ENCODE assay signal across 19 cellular contexts in the genomic region with DNA sequence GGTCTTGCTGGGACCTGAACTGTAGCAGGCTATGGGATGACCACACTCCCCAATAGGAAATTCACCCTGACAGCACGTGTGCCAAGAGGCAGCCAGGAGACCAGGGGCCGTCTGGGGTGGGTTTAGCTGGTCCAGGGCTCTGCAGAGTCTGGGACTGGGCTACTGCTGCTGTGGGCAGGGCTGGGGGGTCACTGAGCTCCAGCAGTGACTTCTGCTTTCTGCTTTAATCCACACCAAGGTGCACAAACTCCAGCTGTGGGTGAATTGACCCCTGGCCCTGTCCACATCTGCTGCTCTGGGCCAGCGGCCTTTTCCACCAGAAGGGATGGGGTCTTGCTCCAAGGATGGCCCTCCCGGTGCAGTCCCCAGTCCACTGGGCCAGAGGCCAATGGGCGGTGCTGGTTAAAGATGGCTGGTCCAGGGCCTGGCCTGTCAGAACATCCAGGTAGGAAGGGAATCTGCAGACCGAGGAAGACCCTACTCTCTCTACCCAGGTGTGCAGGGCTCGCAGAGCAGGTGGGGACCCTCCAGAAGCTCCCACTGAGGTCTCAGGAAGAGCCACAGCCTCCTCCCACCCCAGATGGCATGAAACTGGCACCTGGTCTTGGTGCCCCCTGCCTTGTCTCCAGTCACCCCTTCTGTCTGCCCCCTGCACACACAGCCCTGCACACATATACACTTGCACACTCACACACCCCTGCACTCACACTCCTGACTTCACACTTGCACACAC. TPM values are rescaled to one million over a fixed set of nuclear protein-coding genes. Genes with fewer than 3 reads are reported as not detected.
DNase-seq lines count a peak whose midpoint lies in the region; ATAC-seq and TF ChIP-seq lines count a peak whose summit lies in the region.
"Had no signal": no experiment of that assay in that cellular context is flagged by ENCODE, and none has a peak within 500 bp of the region (broad histone marks: within the 10 kb centered on the region; RNA-seq: fewer than 3 reads in every experiment).

No MANE protein-coding gene starts in this region.

- no peak overlapping the region for H4K8ac ChIP-seq in H9 (replicated peaks; ENCODE audit: insufficient read length, low read depth, low read length)

- H4K5ac ChIP-seq in H9 (ENCODE audit: insufficient read length, low read depth, low read length) = no peak overlapping the region

- no peak for TF ChIP-seq POLR2A in sigmoid colon (IDR thresholded peaks at IDR 0.05)

- ATAC-seq in activated CD8-positive, alpha-beta memory T cell treated with anti-CD3 and anti-CD28 coated beads, Interleukin-2, amount 10 ng/mL, durations not matched to agents 7 days and 5 days = no peak
- ATAC-seq: GM12878, HCT116 had no signal

- H4K20me1 ChIP-seq in H9 (ENCODE audit: control insufficient read depth, insufficient read depth, insufficient read length) = no peaks in the 10 kb centered on the region
- no peaks in the 10 kb centered on the region for H4K20me1 ChIP-seq in hepatocyte (ENCODE audit: insufficient read depth, poor library complexity, severe bottlenecking)

- H3K4me1 Mint-ChIP-seq in activated CD8-positive, alpha-beta memory T cell treated with anti-CD3 and anti-CD28 coated beads, Interleukin-2, amount 10 ng/mL, durations not matched to agents 7 days and 5 days = no peaks in the 10 kb centered on the region
- H3K4me1 Mint-ChIP-seq in H9 = 0 out of 4 replicates have a peak, but pooled peaks cover 0 to 3% of the 10 kb centered on the region in 2 experiments
- H3K4me1 Mint-ChIP-seq: CD4-positive, CD25-positive, alpha-beta regulatory T cell had no signal

- H3K9me3 Mint-ChIP-seq in activated CD8-positive, alpha-beta memory T cell treated with anti-CD3 and anti-CD28 coated beads, Interleukin-2, amount 10 ng/mL, durations not matched to agents 7 days and 5 days (ENCODE audit: low read depth) = no peaks in the 10 kb centered on the region
- peaks cover 19 to 20% of the 10 kb centered on the region in 2 experiments for H3K9me3 Mint-ChIP-seq in H9

- H4K91ac ChIP-seq in H9 (ENCODE audit: insufficient read length, low read depth, low read length) = no peak overlapping the region

- no peak overlapping the region for H3K56ac ChIP-seq in H9 (ENCODE audit: insufficient read length, low read depth, low read length)

- WGBS in H9 (ENCODE audit: extremely low coverage, insufficient read length, low lambda C conversion rate) = no CpG with 5 or more reads among the region's 7 CpGs
- WGBS in sigmoid colon, 2 donors = 67 to 85% methylated on average over 7 of the region's 7 CpGs
- 87% methylated on average over 7 of the region's 7 CpGs for WGBS in hepatocyte (ENCODE audit: low lambda C conversion rate, missing lambda C conversion rate)

- intact Hi-C loops in sigmoid colon (cut with DNase I) = no loop called here

- no peaks in the 10 kb centered on the region for H3K9me2 ChIP-seq in hepatocyte (replicated peaks; ENCODE audit: insufficient read depth)

- CTCF ChIA-PET in activated CD8-positive, alpha-beta memory T cell treated with anti-CD3 and anti-CD28 coated beads, Interleukin-2, amount 10 ng/mL, durations not matched to agents 7 days and 5 days (lab: Charles Lee) = no interaction called here

- DNase-seq in activated CD8-positive, alpha-beta memory T cell treated with anti-CD3 and anti-CD28 coated beads, Interleukin-2, amount 10 ng/mL, durations not matched to agents 7 days and 5 days = peak; percentile 26
- DNase-seq in activated CD8-positive, alpha-beta memory T cell treated with anti-CD3 and anti-CD28 coated beads for 24 hours = no peak
- peak; percentile 10 for DNase-seq in H9
- peak; percentile 3 for DNase-seq in mucosa of gallbladder (ENCODE audit: low spot score)
- DNase-seq in sigmoid colon = peak; percentile 42
- no peak for DNase-seq in hepatocyte (ENCODE audit: low spot score)
- DNase-seq in D341Med (ENCODE audit: low spot score) = no peak
- no peak for DNase-seq in DMS153 (lab: John Stamatoyannopoulos, UW)
- DNase-seq: ACHN; CD4-positive, CD25-positive, alpha-beta regulatory T cell; DMS 273 treated with DMSO at 0.1 percent for 48 hours; DMS79 had no signal

- H3K36me3 Mint-ChIP-seq in activated CD8-positive, alpha-beta memory T cell treated with anti-CD3 and anti-CD28 coated beads, Interleukin-2, amount 10 ng/mL, durations not matched to agents 7 days and 5 days = no peaks in the 10 kb centered on the region
- H3K36me3 Mint-ChIP-seq in H9 (ENCODE audit: insufficient read depth in 1 of 3, low read depth in 3 of 3) = peaks cover 5 to 14% (median 7%) of the 10 kb centered on the region in 3 experiments; a peak in 5 of 7 replicates
- H3K36me3 Mint-ChIP-seq: CD4-positive, CD25-positive, alpha-beta regulatory T cell had no signal

- H3K36me3 ChIP-seq in sigmoid colon (no peaks in the 10 kb centered on the region), hepatocyte (replicated peaks; ENCODE audit: insufficient read depth, low read depth) (no peaks in the 10 kb centered on the region)
- H3K36me3 ChIP-seq: BLaER1 treated with 17β-estradiol and CSF1 and Interleukin-3, amounts not matched to agents 10 nM and 100 nM had no signal

- H3K18ac ChIP-seq in H9 (ENCODE audit: insufficient read length, low read depth, low read length) = no peak overlapping the region

- no peak for TF ChIP-seq EP300 in sigmoid colon (IDR thresholded peaks at IDR 0.05)

- no peaks in the 10 kb centered on the region for H3K23me2 ChIP-seq in H9 (ENCODE audit: insufficient read length, low read depth, low read length, poor library complexity, severe bottlenecking)

- no peak overlapping the region for H3K4me3 Mint-ChIP-seq in activated CD8-positive, alpha-beta memory T cell treated with anti-CD3 and anti-CD28 coated beads, Interleukin-2, amount 10 ng/mL, durations not matched to agents 7 days and 5 days
- H3K4me3 Mint-ChIP-seq in H9 = no peak overlapping the region
- H3K4me3 Mint-ChIP-seq: CD4-positive, CD25-positive, alpha-beta regulatory T cell had no signal

- no peak overlapping the region for H2AFZ ChIP-seq in H9 (ENCODE audit: low read length)
- no peak overlapping the region for H2AFZ ChIP-seq in hepatocyte

- H3K79me1 ChIP-seq in H9 (ENCODE audit: insufficient read depth, low read depth, low read length, poor library complexity, severe bottlenecking) = no peaks in the 10 kb centered on the region

- H2BK15ac ChIP-seq in H9 (ENCODE audit: low read depth, low read length) = no peak overlapping the region

- H3K79me2 ChIP-seq in H9 (ENCODE audit: insufficient read depth, low read length) = no peaks in the 10 kb centered on the region
- H3K79me2 ChIP-seq in hepatocyte = no peaks in the 10 kb centered on the region

- H3K9me3 ChIP-seq in H9 (ENCODE audit: control insufficient read depth, low read depth, low read length) (no peaks in the 10 kb centered on the region), sigmoid colon (no peaks in the 10 kb centered on the region), hepatocyte (ENCODE audit: low read depth) (no peaks in the 10 kb centered on the region)
- H3K9me3 ChIP-seq: BLaER1 treated with 17β-estradiol and CSF1 and Interleukin-3, amounts not matched to agents 10 nM and 100 nM had no signal

- TF ChIP-seq CTCF in H9 (conservative IDR thresholded peaks at IDR 0.05) (no peak), sigmoid colon (IDR thresholded peaks at IDR 0.05) (no peak), hepatocyte (IDR thresholded peaks at IDR 0.05; ENCODE audit: poor library complexity) (no peak)

- no peak overlapping the region for H2BK120ac ChIP-seq in H9 (ENCODE audit: low read depth, low read length, poor library complexity, severe bottlenecking)

- H3K23ac ChIP-seq in H9 (ENCODE audit: insufficient read length, low read depth, low read length) = no peak overlapping the region

- no peak overlapping the region for H3K9ac ChIP-seq in H9 (ENCODE audit: extremely low read depth, insufficient read length, low read length)
- H3K9ac ChIP-seq: BLaER1 treated with 17β-estradiol and CSF1 and Interleukin-3, amounts not matched to agents 10 nM and 100 nM had no signal

- H3K4me1 ChIP-seq in H9 (ENCODE audit: insufficient read depth, low read length) (no peaks in the 10 kb centered on the region), sigmoid colon (no peaks in the 10 kb centered on the region), hepatocyte (ENCODE audit: insufficient read depth) (no peaks in the 10 kb centered on the region)

- no peak overlapping the region for H3K4me2 ChIP-seq in H9 (ENCODE audit: insufficient read depth, insufficient read length, low read length)
- H3K4me2 ChIP-seq in hepatocyte = no peak overlapping the region

- H2BK12ac ChIP-seq in H9 (ENCODE audit: insufficient read length, low read depth, low read length) = no peak overlapping the region

- H2BK5ac ChIP-seq in H9 (ENCODE audit: insufficient read length, low read length) = no peak overlapping the region

- H2AK5ac ChIP-seq in H9 (ENCODE audit: insufficient read length, low read length) = no peak overlapping the region

- H3T11ph ChIP-seq in H9 (ENCODE audit: low read length) = no peak overlapping the region

- no peak overlapping the region for H3K27ac Mint-ChIP-seq in activated CD8-positive, alpha-beta memory T cell treated with anti-CD3 and anti-CD28 coated beads, Interleukin-2, amount 10 ng/mL, durations not matched to agents 7 days and 5 days
- H3K27ac Mint-ChIP-seq in H9 = no peak overlapping the region
- H3K27ac Mint-ChIP-seq: CD4-positive, CD25-positive, alpha-beta regulatory T cell had no signal

- H3K27me3 ChIP-seq in H9 (ENCODE audit: insufficient read depth, low read length) (no peaks in the 10 kb centered on the region), sigmoid colon (peaks cover 0 to 43% (median 4%) of the 10 kb centered on the region in 3 donors), hepatocyte (no peaks in the 10 kb centered on the region)
- H3K27me3 ChIP-seq: BLaER1 treated with 17β-estradiol and CSF1 and Interleukin-3, amounts not matched to agents 10 nM and 100 nM had no signal

- H3K27ac ChIP-seq in H9 (ENCODE audit: insufficient read length, low read depth, low read length) (no peak overlapping the region), sigmoid colon (no peak overlapping the region), hepatocyte (no peak overlapping the region)
- H3K27ac ChIP-seq: BLaER1 treated with 17β-estradiol and CSF1 and Interleukin-3, amounts not matched to agents 10 nM and 100 nM; HL-60 had no signal

- H3K27me3 Mint-ChIP-seq in activated CD8-positive, alpha-beta memory T cell treated with anti-CD3 and anti-CD28 coated beads, Interleukin-2, amount 10 ng/mL, durations not matched to agents 7 days and 5 days = no peaks in the 10 kb centered on the region
- H3K27me3 Mint-ChIP-seq in H9 (ENCODE audit: low read depth) = peaks cover 3% of the 10 kb centered on the region
- H3K27me3 Mint-ChIP-seq: CD4-positive, CD25-positive, alpha-beta regulatory T cell had no signal

- H3K4me3 ChIP-seq in sigmoid colon = no peak overlapping the region
- H3K4me3 ChIP-seq in hepatocyte = no peak overlapping the region
- H3K4me3 ChIP-seq: BLaER1 treated with 17β-estradiol and CSF1 and Interleukin-3, amounts not matched to agents 10 nM and 100 nM; GM12878 had no signal

- no peak overlapping the region for H3K4ac ChIP-seq in H9 (ENCODE audit: low read depth, low read length)

- no peak overlapping the region for H3K14ac ChIP-seq in H9 (ENCODE audit: insufficient read depth, low read length)

- H2BK20ac ChIP-seq in H9 (ENCODE audit: low read depth, low read length, poor library complexity, severe bottlenecking) = no peak overlapping the region

RNA-seq across cellular contexts. Expression of gene GLT6D1, which starts 28.0 kb away (rescaled TPM):
- total RNA-seq in activated CD8-positive, alpha-beta memory T cell treated with anti-CD3 and anti-CD28 coated beads, Interleukin-2, amount 10 ng/mL, durations not matched to agents 7 days and 5 days = not detected
- total RNA-seq in H9 (2021) = not detected in 2 replicates
- not detected for total RNA-seq in mucosa of gallbladder
- not detected for total RNA-seq in sigmoid colon
- not detected for polyA plus RNA-seq in sigmoid colon
- 0.20 TPM in 2 replicates for total RNA-seq in hepatocyte
- polyA plus RNA-seq in hepatocyte = not detected in 2 replicates
- total RNA-seq: A172; CD4-positive, CD25-positive, alpha-beta regulatory T cell; G401; GM12878; H4 had no signal
- polyA plus RNA-seq: CD4-positive, CD25-positive, alpha-beta regulatory T cell; GM12878 had no signal

RNA-seq across cellular contexts. Expression of gene PAEP, which starts 49.8 kb away (rescaled TPM):
- not detected for total RNA-seq in activated CD8-positive, alpha-beta memory T cell treated with anti-CD3 and anti-CD28 coated beads, Interleukin-2, amount 10 ng/mL, durations not matched to agents 7 days and 5 days
- total RNA-seq in H9 (2021) (not detected in 2 replicates), mucosa of gallbladder (not detected), sigmoid colon (not detected), hepatocyte (not detected in 2 replicates)
- polyA plus RNA-seq in sigmoid colon (not detected), hepatocyte (1.8 TPM in 1 of 2 replicates, not detected in the other)
- total RNA-seq: A172; CD4-positive, CD25-positive, alpha-beta regulatory T cell; G401; GM12878 had no signal
- polyA plus RNA-seq: CD4-positive, CD25-positive, alpha-beta regulatory T cell; GM12878 had no signal

RNA-seq across cellular contexts. Expression of gene LCN9, which starts 51.8 kb away (rescaled TPM):
- not detected for total RNA-seq in activated CD8-positive, alpha-beta memory T cell treated with anti-CD3 and anti-CD28 coated beads, Interleukin-2, amount 10 ng/mL, durations not matched to agents 7 days and 5 days
- total RNA-seq in H9 (2021) = 0.52 and 0.72 TPM in 2 replicates
- total RNA-seq in mucosa of gallbladder = not detected
- total RNA-seq in sigmoid colon = not detected
- not detected for polyA plus RNA-seq in sigmoid colon
- 2.2 and 2.6 TPM in 2 replicates for total RNA-seq in hepatocyte
- polyA plus RNA-seq in hepatocyte = 13.4 and 21.6 TPM in 2 replicates
- total RNA-seq: A172; CD4-positive, CD25-positive, alpha-beta regulatory T cell; G401; GM12878; H4 had no signal
- polyA plus RNA-seq: CD4-positive, CD25-positive, alpha-beta regulatory T cell; GM12878 had no signal

Comparison
In these comparisons a context has a peak if more than half of its experiments do, and no peak if none do; other contexts are left out.
1. DNase-seq: peak in activated CD8-positive, alpha-beta memory T cell treated with anti-CD3 and anti-CD28 coated beads, Interleukin-2, amount 10 ng/mL, durations not matched to agents 7 days and 5 days (single experiment), H9 (single experiment), mucosa of gallbladder (single experiment) and sigmoid colon (single experiment); none in activated CD8-positive, alpha-beta memory T cell treated with anti-CD3 and anti-CD28 coated beads for 24 hours (single experiment), hepatocyte (single experiment), D341Med (single experiment) and DMS153 (single experiment).